21 cellular contexts compared by ENCODE assay signal in genomic region chr13:36875955-36876354, GRCh38.
"Had no signal": no experiment of that assay in that cellular context is flagged by ENCODE, and none has a peak within 500 bp of the region (broad histone marks: within the 10 kb centered on the region; RNA-seq: fewer than 3 reads in every experiment).

No MANE protein-coding gene starts in this region.

- DNase-seq: activated CD4-positive, alpha-beta memory T cell treated with anti-CD3 and anti-CD28 coated beads, Interleukin-2, amount 10 ng/mL, durations not matched to agents 7 days and 5 days; activated CD4-positive, alpha-beta T cell treated with anti-CD3 and anti-CD28 coated beads for 1 hour; activated CD4-positive, alpha-beta T cell treated with anti-CD3 and anti-CD28 coated beads for 48 hours; activated CD4-positive, CD25-positive, alpha-beta regulatory T cell; activated effector memory CD4-positive, alpha-beta T cell treated with anti-CD3 and anti-CD28 coated beads, Interleukin-2, amount 50 U/mL, for 16 hours; activated naive CD4-positive, alpha-beta T cell; activated naive CD4-positive, alpha-beta T cell treated with anti-CD3 and anti-CD28 coated beads, Interleukin-2, amount 50 U/mL, for 16 hours; activated naive CD8-positive, alpha-beta T cell treated with anti-CD3 and anti-CD28 coated beads for 36 hours; activated T-cell treated with anti-CD3 and anti-CD28 coated beads, Interleukin-2, amount 50 U/mL, for 1 hour; activated T-cell treated with anti-CD3 and anti-CD28 coated beads, Interleukin-2, amount 50 U/mL, for 72 hours; amniotic stem cell; aorta; brain microvascular endothelial cell; central memory CD4-positive, alpha-beta T cell; MM.1S; NCI-H1048; NCI-H1436 treated with DMSO at 0.1 percent for 48 hours; NCI-H524 treated with DMSO at 0.1 percent for 48 hours; PC-9; T1000; WERI-Rb-1 had no signal
